19 cellular contexts compared by ENCODE assay signal in the genomic region with DNA sequence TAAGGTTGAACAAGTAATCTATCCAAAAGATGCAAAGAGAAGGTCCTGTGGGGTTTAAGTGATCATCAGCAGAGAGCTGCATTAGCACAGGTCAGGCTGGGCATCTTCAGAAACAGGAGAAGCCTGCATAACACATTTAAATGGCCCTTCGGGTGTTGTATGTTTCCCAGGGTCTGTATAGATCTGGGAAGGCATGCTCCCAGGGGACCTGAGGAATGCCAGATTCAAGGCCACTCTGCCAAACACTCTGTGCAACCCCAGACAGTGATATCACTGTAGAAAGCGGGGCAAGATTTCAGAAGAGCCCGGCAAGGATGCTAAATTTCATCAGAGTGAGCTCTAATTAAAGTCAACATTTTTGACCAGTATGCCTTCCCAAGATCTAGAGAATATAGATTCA.
"Had no signal": no experiment of that assay in that cellular context is flagged by ENCODE, and none has a peak within 500 bp of the region (broad histone marks: within the 10 kb centered on the region; RNA-seq: fewer than 3 reads in every experiment).

No MANE protein-coding gene starts in this region.

- H3K79me2 ChIP-seq: hepatocyte, parathyroid adenoma had no signal

- ATAC-seq: gastrocnemius medialis; left colon; left ventricle myocardium superior; natural killer cell treated with Interleukin-12 subunit alpha and Interleukin-12 subunit beta and Interleukin-15 and Interleukin-18, amount 100 ng/mL, for 72 hours; sciatic nerve had no signal

- H3K4me1 ChIP-seq: esophagus muscularis mucosa, gastrocnemius medialis, parathyroid adenoma, stomach, transverse colon had no signal

- H3K4me3 ChIP-seq: esophagus muscularis mucosa, gastrocnemius medialis, hepatocyte, lung, skin epidermis, stomach, thoracic aorta, transverse colon had no signal

- H3K4me3 Mint-ChIP-seq: natural killer cell treated with Interleukin-12 subunit alpha and Interleukin-12 subunit beta and Interleukin-15 and Interleukin-18, amount 100 ng/mL, for 72 hours had no signal

- H3K36me3 ChIP-seq: esophagus muscularis mucosa, gastrocnemius medialis, stomach, thoracic aorta, transverse colon had no signal

- DNase-seq: effector memory CD4-positive, alpha-beta T cell; gastrocnemius medialis; left colon; left ventricle myocardium superior; mesenchymal stem cell; midbrain; stimulated activated CD4-positive, alpha-beta T cell treated with anti-CD3 and anti-CD28 coated beads, Interleukin-2, amount 100 ng/mL, for 24 hours; stimulated activated naive CD4-positive, alpha-beta T cell; stomach; substantia nigra; transverse colon had no signal

- H3K27ac ChIP-seq: esophagus muscularis mucosa, gastrocnemius medialis, hepatocyte, parathyroid adenoma, skin epidermis, stomach, thoracic aorta, transverse colon had no signal

- H2AFZ ChIP-seq: hepatocyte, parathyroid adenoma had no signal

- H3K36me3 Mint-ChIP-seq: natural killer cell treated with Interleukin-12 subunit alpha and Interleukin-12 subunit beta and Interleukin-15 and Interleukin-18, amount 100 ng/mL, for 72 hours had no signal

- H3K9ac ChIP-seq: parathyroid adenoma had no signal

- H3K4me2 ChIP-seq: hepatocyte had no signal

- H3K27me3 ChIP-seq: esophagus muscularis mucosa, gastrocnemius medialis, hepatocyte, stomach, transverse colon had no signal

- H3K9me3 Mint-ChIP-seq: natural killer cell treated with Interleukin-12 subunit alpha and Interleukin-12 subunit beta and Interleukin-15 and Interleukin-18, amount 100 ng/mL, for 72 hours had no signal

- H3K9me3 ChIP-seq: esophagus muscularis mucosa, gastrocnemius medialis, stomach, thoracic aorta, transverse colon had no signal

- H3K27ac Mint-ChIP-seq: natural killer cell treated with Interleukin-12 subunit alpha and Interleukin-12 subunit beta and Interleukin-15 and Interleukin-18, amount 100 ng/mL, for 72 hours had no signal
